16 cellular contexts compared by ENCODE assay signal in the genomic region with DNA sequence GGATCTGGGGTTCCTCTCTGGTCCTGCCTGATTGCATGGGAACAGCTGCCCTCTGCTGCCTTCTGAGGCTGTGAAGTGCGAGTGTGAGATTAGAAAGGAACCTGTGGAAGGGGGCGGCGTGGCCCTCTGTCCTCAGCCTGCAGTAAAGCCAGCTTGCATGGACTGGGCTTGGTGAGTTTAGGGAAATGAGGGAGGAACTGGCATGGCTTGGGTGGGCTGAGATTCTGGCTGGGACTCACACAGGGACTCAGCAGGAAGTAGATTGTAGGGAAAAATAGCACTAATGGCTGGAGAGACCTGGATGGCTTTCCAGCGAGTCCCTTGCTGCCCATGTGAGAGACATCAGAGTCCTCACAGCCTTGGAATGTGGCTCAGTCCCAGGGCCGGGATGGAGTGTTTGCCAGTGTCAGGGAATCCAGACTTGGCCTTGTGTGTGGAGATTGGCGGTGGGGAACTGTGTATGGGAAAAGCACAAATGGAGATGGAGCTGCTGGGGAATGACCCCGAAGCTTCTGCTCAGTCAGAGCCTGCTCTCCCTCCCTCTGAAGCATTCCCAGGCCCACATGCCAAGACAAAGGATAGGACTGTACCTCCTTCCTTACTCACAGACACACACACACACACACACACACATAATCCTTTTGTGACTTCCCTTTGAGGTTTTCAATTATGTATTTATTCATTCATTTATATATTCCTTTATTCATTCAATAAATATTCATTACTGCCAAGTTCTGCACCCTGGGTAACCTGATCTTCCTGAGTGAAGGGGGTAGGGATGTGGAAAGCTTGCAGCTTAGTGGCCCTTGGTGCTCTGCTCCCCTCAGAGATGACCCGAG.
DNase-seq lines count a peak whose midpoint lies in the region; ATAC-seq and TF ChIP-seq lines count a peak whose summit lies in the region.
"Had no signal": no experiment of that assay in that cellular context is flagged by ENCODE, and none has a peak within 500 bp of the region (broad histone marks: within the 10 kb centered on the region; RNA-seq: fewer than 3 reads in every experiment).

No MANE protein-coding gene starts in this region.

- peak; percentile 87 for ATAC-seq in SK-N-SH treated with all-trans-retinoic acid at 6 μM for 48 hours
- ATAC-seq in left ventricle myocardium superior: peak; percentile 89
- no peak for ATAC-seq in HG02870 (IDR thresholded peaks at IDR 0.05; ENCODE audit: unreplicated experiment)
- no peak for ATAC-seq in HG03521 (IDR thresholded peaks at IDR 0.05; ENCODE audit: unreplicated experiment)
- ATAC-seq in HG02623 (IDR thresholded peaks at IDR 0.05; ENCODE audit: unreplicated experiment): no peak
- ATAC-seq: K562 had no signal

- H2AK5ac ChIP-seq in H9 (ENCODE audit: insufficient read length, low read length): no peak overlapping the region

- no peaks in the 10 kb centered on the region; a peak in 1 of 7 replicates for H3K36me3 Mint-ChIP-seq in H9 (ENCODE audit: insufficient read depth in 1 of 3, low read depth in 3 of 3)

- H3K4ac ChIP-seq in H9 (ENCODE audit: low read depth, low read length): no peak overlapping the region

- H4K20me1 ChIP-seq in H9 (ENCODE audit: control insufficient read depth, insufficient read depth, insufficient read length): no peaks in the 10 kb centered on the region

- H3K4me3 Mint-ChIP-seq in H9: no peak overlapping the region

- H3K9ac ChIP-seq in H9 (ENCODE audit: extremely low read depth, insufficient read length, low read length): no peak overlapping the region

- H3K27ac ChIP-seq in H9 (ENCODE audit: insufficient read length, low read depth, low read length): no peak overlapping the region
- H3K27ac ChIP-seq: SJCRH30, tibial artery had no signal

- H3K27ac Mint-ChIP-seq in H9: peak overlapping the region in 2 of 3 experiments; percentile 21 to 50; a peak in 3 of 7 replicates

- peaks cover 26 to 32% of the 10 kb centered on the region in 2 experiments for H3K4me1 Mint-ChIP-seq in H9

- H2BK15ac ChIP-seq in H9 (ENCODE audit: low read depth, low read length): no peak overlapping the region

- H3K4me2 ChIP-seq in H9 (ENCODE audit: insufficient read depth, insufficient read length, low read length): no peak overlapping the region

- no peaks in the 10 kb centered on the region for H3K9me3 Mint-ChIP-seq in H9

- TF ChIP-seq CTCF in H9 (conservative IDR thresholded peaks at IDR 0.05): peak; percentile 27; the same call in 2 of the 3 replicates

- H3K4me1 ChIP-seq in H9 (ENCODE audit: insufficient read depth, low read length): 0 out of 2 replicates have a peak, but pooled peaks cover 2% of the 10 kb centered on the region
- H3K4me1 ChIP-seq: SJCRH30, tibial artery had no signal

- no peak overlapping the region for H3K23ac ChIP-seq in H9 (ENCODE audit: insufficient read length, low read depth, low read length)

- H2BK5ac ChIP-seq in H9 (ENCODE audit: insufficient read length, low read length): no peak overlapping the region

- no peaks in the 10 kb centered on the region for H3K9me3 ChIP-seq in H9 (ENCODE audit: control insufficient read depth, low read depth, low read length)
- H3K9me3 ChIP-seq: SJCRH30, tibial artery had no signal

- no CpG with 5 or more reads among the region's 8 CpGs for WGBS in H9 (ENCODE audit: extremely low coverage, insufficient read length, low lambda C conversion rate)

- no peak overlapping the region for H4K8ac ChIP-seq in H9 (replicated peaks; ENCODE audit: insufficient read length, low read depth, low read length)

- H3K79me1 ChIP-seq in H9 (ENCODE audit: insufficient read depth, low read depth, low read length, poor library complexity, severe bottlenecking): no peaks in the 10 kb centered on the region

- no peak overlapping the region for H3K18ac ChIP-seq in H9 (ENCODE audit: insufficient read length, low read depth, low read length)

- H2BK20ac ChIP-seq in H9 (ENCODE audit: low read depth, low read length, poor library complexity, severe bottlenecking): no peak overlapping the region

- H2BK12ac ChIP-seq in H9 (ENCODE audit: insufficient read length, low read depth, low read length): no peak overlapping the region

- no peaks in the 10 kb centered on the region for H3K27me3 ChIP-seq in H9 (ENCODE audit: insufficient read depth, low read length)
- H3K27me3 ChIP-seq: SJCRH30, tibial artery had no signal

- H2BK120ac ChIP-seq in H9 (ENCODE audit: low read depth, low read length, poor library complexity, severe bottlenecking): no peak overlapping the region

- H3T11ph ChIP-seq in H9 (ENCODE audit: low read length): no peak overlapping the region

- H3K27me3 Mint-ChIP-seq in H9 (ENCODE audit: low read depth): peaks cover 4% of the 10 kb centered on the region; the same call in 1 of the 2 replicates

- no peaks in the 10 kb centered on the region for H3K23me2 ChIP-seq in H9 (ENCODE audit: insufficient read length, low read depth, low read length, poor library complexity, severe bottlenecking)

- intact Hi-C loops in left ventricle myocardium superior (cut with micrococcal nuclease): no loop called here
- intact Hi-C loops in posterior vena cava (cut with DNase I): loop anchor here in 1 of 2 donors (5.0 kb wide), 1 partner anchor 1604 kb away; no protein-coding TSS in a partner anchor

- no peak overlapping the region for H3K56ac ChIP-seq in H9 (ENCODE audit: insufficient read length, low read depth, low read length)

- H4K5ac ChIP-seq in H9 (ENCODE audit: insufficient read length, low read depth, low read length): no peak overlapping the region

- no peak overlapping the region for H2AFZ ChIP-seq in H9 (ENCODE audit: low read length)

- no peak overlapping the region for H4K91ac ChIP-seq in H9 (ENCODE audit: insufficient read length, low read depth, low read length)

- H3K79me2 ChIP-seq in H9 (ENCODE audit: insufficient read depth, low read length): no peaks in the 10 kb centered on the region

- peak; percentile 55 for DNase-seq in H9
- peak; percentile 43 for DNase-seq in left ventricle myocardium superior
- DNase-seq in posterior vena cava (ENCODE audit: low spot score): peak; percentile 85
- no peak for DNase-seq in NCI-H774 (lab: John Stamatoyannopoulos, UW)
- DNase-seq: activated CD4-positive, alpha-beta T cell treated with anti-CD3 and anti-CD28 coated beads for 1 hour; activated effector memory CD4-positive, alpha-beta T cell treated with Interleukin-2 at 50 U/mL for 16 hours; cortex of kidney; hippocampal formation; NCI-H2227 treated with DMSO at 0.1 percent for 48 hours; tibial artery had no signal

- H3K14ac ChIP-seq in H9 (ENCODE audit: insufficient read depth, low read length): no peak overlapping the region

TF ChIP-seq in SK-N-SH treated with all-trans-retinoic acid at 6 μM for 48 hours, 23 proteins besides CTCF, POLR2A, EP300 and RAD21:
- TF ChIP-seq ZFP30 (CRISPR knock-in tag; IDR thresholded peaks at IDR 0.05): no peak
- TF ChIP-seq ZC3H10 (CRISPR knock-in tag; IDR thresholded peaks at IDR 0.05): no peak

Comparison
In these comparisons a context has a peak if more than half of its experiments do, and no peak if none do; other contexts are left out.
1. ATAC-seq: peak in SK-N-SH treated with all-trans-retinoic acid at 6 μM for 48 hours (single experiment) and left ventricle myocardium superior (single experiment); none in HG02870 (single experiment), HG03521 (single experiment) and HG02623 (single experiment).